Comparison of ENCODE assay signal across 21 cellular contexts in the genomic region with DNA sequence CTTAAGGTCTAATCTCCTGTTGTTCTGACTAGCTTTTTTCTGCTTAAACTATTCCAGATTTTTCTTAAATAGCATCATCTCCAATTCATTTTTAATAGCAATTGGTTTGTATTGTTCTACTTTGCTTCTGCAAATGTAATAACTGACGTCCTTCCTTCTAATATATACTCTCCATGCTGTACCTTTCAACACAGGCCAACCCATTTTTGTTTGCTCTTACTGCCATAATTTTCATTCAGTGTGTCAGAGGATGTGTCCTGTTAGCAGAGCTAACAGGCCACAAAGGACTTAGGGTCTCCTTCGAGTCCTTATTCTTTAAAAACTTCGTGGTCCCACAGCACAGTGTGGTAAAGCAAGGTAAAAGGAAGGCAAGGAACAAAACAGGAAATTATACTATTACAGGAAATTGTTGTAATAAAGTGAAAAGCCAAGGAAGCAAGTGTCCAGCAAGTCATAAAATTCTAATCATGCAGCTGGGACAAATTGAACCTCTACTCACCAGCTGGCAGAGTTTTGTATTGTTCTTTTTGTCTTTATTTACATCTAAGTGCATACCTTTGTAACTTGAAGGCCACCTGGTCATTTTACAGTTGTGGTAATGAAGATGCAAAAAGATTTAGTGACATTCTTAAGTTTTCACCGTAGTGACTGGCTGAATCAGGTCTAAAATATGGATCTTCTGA.
A peak's percentile ranks its signal among the peaks of the same experiment; 100 is the strongest.
DNase-seq lines count a peak whose midpoint lies in the region; ATAC-seq, FAIRE-seq and TF ChIP-seq lines count a peak whose summit lies in the region.
"Had no signal": no experiment of that assay in that cellular context is flagged by ENCODE, and none has a peak within 500 bp of the region (broad histone marks: within the 10 kb centered on the region; RNA-seq: fewer than 3 reads in every experiment).

No MANE protein-coding gene starts in this region.

- no peak overlapping the region for H3K4me3 ChIP-seq in PC-9
- no peak overlapping the region for H3K4me3 ChIP-seq in endothelial cell of umbilical vein (replicated peaks in 1 of 3; ENCODE audit: insufficient read depth in 1 of 3, low read depth in 1 of 3, low read length in 3 of 3)
- no peak overlapping the region for H3K4me3 ChIP-seq in neuronal stem cell (ENCODE audit: low read length in 2 of 2)
- no peak overlapping the region for H3K4me3 ChIP-seq in suprapubic skin

- H3K9ac ChIP-seq in H9 (ENCODE audit: extremely low read depth, insufficient read length, low read length), result no peak overlapping the region
- no peak overlapping the region for H3K9ac ChIP-seq in endothelial cell of umbilical vein (replicated peaks; ENCODE audit: extremely low read depth, insufficient read depth, low read length)
- no peak overlapping the region for H3K9ac ChIP-seq in neuronal stem cell (ENCODE audit: low read depth, low read length, poor library complexity)

- H2BK20ac ChIP-seq in H9 (ENCODE audit: low read depth, low read length, poor library complexity, severe bottlenecking), result no peak overlapping the region

- H4K5ac ChIP-seq in H9 (ENCODE audit: insufficient read length, low read depth, low read length), result no peak overlapping the region

- H3T11ph ChIP-seq in H9 (ENCODE audit: low read length), result no peak overlapping the region

- peak; percentile 69 for FAIRE-seq in endothelial cell of umbilical vein (lab: Jason Lieb, UNC)
- FAIRE-seq: HepG2, RCC 7860 had no signal

- H3K36me3 Mint-ChIP-seq in H9 (ENCODE audit: insufficient read depth in 1 of 3, low read depth in 3 of 3), result no peaks in the 10 kb centered on the region
- H3K36me3 Mint-ChIP-seq in naive thymus-derived CD8-positive, alpha-beta T cell, result peaks cover 0 to 9% (median 2%) of the 10 kb centered on the region in 3 donors
- H3K36me3 Mint-ChIP-seq: CD14-positive monocyte had no signal

- H2BK15ac ChIP-seq in H9 (ENCODE audit: low read depth, low read length), result no peak overlapping the region
- no peak overlapping the region for H2BK15ac ChIP-seq in neuronal stem cell (ENCODE audit: low read length)

- intact Hi-C loops in PC-9 (cut with micrococcal nuclease; ENCODE audit: unreplicated experiment) (no loop called here), endothelial cell of umbilical vein (cut with micrococcal nuclease) (loop anchor here (1.0 kb wide), 1 partner anchor 65 kb away; a partner anchor contains a TSS)

- no peak overlapping the region for H3K14ac ChIP-seq in H9 (ENCODE audit: insufficient read depth, low read length)
- H3K14ac ChIP-seq in neuronal stem cell (ENCODE audit: low read length), result no peak overlapping the region

- no peak overlapping the region for H3K23ac ChIP-seq in H9 (ENCODE audit: insufficient read length, low read depth, low read length)
- H3K23ac ChIP-seq in neuronal stem cell (ENCODE audit: low read depth, low read length, poor library complexity), result no peak overlapping the region

- no CpG with 5 or more reads among the region's 4 CpGs for WGBS in H9 (ENCODE audit: extremely low coverage, insufficient read length, low lambda C conversion rate)
- WGBS in neuronal stem cell (ENCODE audit: extremely low coverage in 2 of 2, insufficient read length in 2 of 2, insufficient replicate concordance in 1 of 2), 2 donors, result no CpG with 5 or more reads among the region's 4 CpGs
- WGBS in suprapubic skin, result 44% methylated on average over 4 of the region's 4 CpGs

- H2BK120ac ChIP-seq in H9 (ENCODE audit: low read depth, low read length, poor library complexity, severe bottlenecking), result no peak overlapping the region
- H2BK120ac ChIP-seq in neuronal stem cell (ENCODE audit: low read depth, low read length), result no peak overlapping the region

- H2AFZ ChIP-seq in H9 (ENCODE audit: low read length) (no peak overlapping the region), PC-9 (peak overlapping the region; percentile 36; the same call in 1 of the 2 replicates), endothelial cell of umbilical vein (ENCODE audit: low read depth, low read length) (no peak overlapping the region), neuronal stem cell (ENCODE audit: low read length) (peak overlapping the region; percentile 39)

- no peaks in the 10 kb centered on the region for H3F3A ChIP-seq in PC-9 (ENCODE audit: insufficient read depth, low read depth)

- no peaks in the 10 kb centered on the region; the same call in 1 of the 2 replicates for H3K27me3 Mint-ChIP-seq in H9 (ENCODE audit: low read depth)
- H3K27me3 Mint-ChIP-seq in naive thymus-derived CD8-positive, alpha-beta T cell, result peaks cover 0 to 4% (median 2%) of the 10 kb centered on the region in 5 donors

- no peak overlapping the region for H3K56ac ChIP-seq in H9 (ENCODE audit: insufficient read length, low read depth, low read length)

- no peaks in the 10 kb centered on the region for H3K9me1 ChIP-seq in endothelial cell of umbilical vein (replicated peaks; ENCODE audit: control insufficient read depth, extremely low read depth, insufficient read depth, low read length)

- peaks cover 9% of the 10 kb centered on the region; the same call in 1 of the 2 replicates for H3K4me1 ChIP-seq in H9 (ENCODE audit: insufficient read depth, low read length)
- no peaks in the 10 kb centered on the region for H3K4me1 ChIP-seq in PC-9 (replicated peaks; ENCODE audit: insufficient read depth)
- H3K4me1 ChIP-seq in endothelial cell of umbilical vein (ENCODE audit: control insufficient read depth, extremely low read depth, insufficient read depth, low read length), result peaks cover 14% of the 10 kb centered on the region
- peaks cover 0 to 11% of the 10 kb centered on the region in 2 donors for H3K4me1 ChIP-seq in neuronal stem cell (ENCODE audit: control insufficient read depth in 2 of 2, insufficient read depth in 1 of 2, low read depth in 1 of 2, low read length in 2 of 2)
- no peaks in the 10 kb centered on the region for H3K4me1 ChIP-seq in suprapubic skin

- H3K27me3 ChIP-seq in H9 (ENCODE audit: insufficient read depth, low read length), result no peaks in the 10 kb centered on the region
- H3K27me3 ChIP-seq in PC-9 (ENCODE audit: insufficient read depth, low read depth), result no peaks in the 10 kb centered on the region
- H3K27me3 ChIP-seq in endothelial cell of umbilical vein (ENCODE audit: control insufficient read depth in 2 of 2, insufficient read depth in 2 of 2, low read length in 2 of 2), result no peaks in the 10 kb centered on the region
- no peaks in the 10 kb centered on the region for H3K27me3 ChIP-seq in neuronal stem cell (ENCODE audit: control insufficient read depth in 3 of 3, insufficient read depth in 3 of 3, low read depth in 1 of 3, low read length in 3 of 3)
- H3K27me3 ChIP-seq in suprapubic skin, result no peaks in the 10 kb centered on the region

- no peak overlapping the region for H3K4ac ChIP-seq in H9 (ENCODE audit: low read depth, low read length)
- H3K4ac ChIP-seq in neuronal stem cell (ENCODE audit: low read length), result no peak overlapping the region

- CTCF ChIA-PET in PC-9 (lab: Charles Lee), result no interaction called here
- CTCF ChIA-PET in endothelial cell of umbilical vein (lab: Charles Lee), result interaction anchor here (0.6 kb wide), 1 partner anchor 43 kb away, joined by 3 read pairs; no protein-coding TSS in a partner anchor

- no peak for TF ChIP-seq EP300 in suprapubic skin (IDR thresholded peaks at IDR 0.05)

- H2BK5ac ChIP-seq in H9 (ENCODE audit: insufficient read length, low read length) (no peak overlapping the region), neuronal stem cell (ENCODE audit: low read length) (no peak overlapping the region)

- H3K4me2 ChIP-seq in H9 (ENCODE audit: insufficient read depth, insufficient read length, low read length), result peak overlapping the region; percentile 3
- no peak overlapping the region for H3K4me2 ChIP-seq in PC-9
- peak overlapping the region; percentile 53 for H3K4me2 ChIP-seq in endothelial cell of umbilical vein (ENCODE audit: insufficient read depth, low read length)
- no peak overlapping the region for H3K4me2 ChIP-seq in neuronal stem cell (ENCODE audit: insufficient read depth, low read length, poor library complexity, severe bottlenecking)

- H3K9me3 ChIP-seq in H9 (ENCODE audit: control insufficient read depth, low read depth, low read length) (no peaks in the 10 kb centered on the region), PC-9 (ENCODE audit: insufficient read depth, low read depth) (no peaks in the 10 kb centered on the region), endothelial cell of umbilical vein (replicated peaks; ENCODE audit: control insufficient read depth, insufficient read depth, low read length) (no peaks in the 10 kb centered on the region), neuronal stem cell (replicated peaks in 1 of 2; ENCODE audit: control insufficient read depth in 2 of 2, insufficient read depth in 1 of 2, low read depth in 1 of 2, low read length in 2 of 2) (no peaks in the 10 kb centered on the region), suprapubic skin (no peaks in the 10 kb centered on the region)

- H3K79me2 ChIP-seq in H9 (ENCODE audit: insufficient read depth, low read length) (no peaks in the 10 kb centered on the region), PC-9 (ENCODE audit: low read depth) (no peaks in the 10 kb centered on the region), endothelial cell of umbilical vein (ENCODE audit: control insufficient read depth, insufficient read depth, low read length) (no peaks in the 10 kb centered on the region)

- TF ChIP-seq CTCF in H9 (conservative IDR thresholded peaks at IDR 0.05) (no peak), PC-9 (conservative IDR thresholded peaks at IDR 0.05) (no peak), endothelial cell of umbilical vein (IDR thresholded peaks at IDR 0.05; ENCODE audit: extremely low read depth in 1 of 2, insufficient read depth in 1 of 2, low read depth in 1 of 2, low read length in 2 of 2) (no peak), suprapubic skin (IDR thresholded peaks at IDR 0.05) (no peak)

- no peak for ATAC-seq in naive thymus-derived CD8-positive, alpha-beta T cell
- ATAC-seq in HG03378 (IDR thresholded peaks at IDR 0.05; ENCODE audit: unreplicated experiment), result no peak
- ATAC-seq: HCT116, HepG2, Right ventricle myocardium inferior had no signal

- H3K36me3 ChIP-seq in PC-9 (ENCODE audit: low read depth) (no peaks in the 10 kb centered on the region), endothelial cell of umbilical vein (ENCODE audit: control insufficient read depth in 2 of 2, extremely low read depth in 1 of 2, insufficient read depth in 2 of 2, low read length in 2 of 2) (no peaks in the 10 kb centered on the region), neuronal stem cell (replicated peaks in 1 of 2; ENCODE audit: control insufficient read depth in 2 of 2, insufficient read depth in 2 of 2, low read length in 2 of 2) (no peaks in the 10 kb centered on the region), suprapubic skin (no peaks in the 10 kb centered on the region)

- H4K8ac ChIP-seq in H9 (replicated peaks; ENCODE audit: insufficient read length, low read depth, low read length), result no peak overlapping the region
- no peak overlapping the region for H4K8ac ChIP-seq in neuronal stem cell (ENCODE audit: low read depth, low read length)

- peak overlapping the region; percentile 13 to 73 (median 46) for H3K27ac Mint-ChIP-seq in H9
- H3K27ac Mint-ChIP-seq in naive thymus-derived CD8-positive, alpha-beta T cell, result peak overlapping the region in 1 of 10 donors; percentile 44
- H3K27ac Mint-ChIP-seq: CD14-positive monocyte had no signal

- H3K79me1 ChIP-seq in H9 (ENCODE audit: insufficient read depth, low read depth, low read length, poor library complexity, severe bottlenecking) (no peaks in the 10 kb centered on the region), neuronal stem cell (ENCODE audit: low read depth, low read length) (no peaks in the 10 kb centered on the region)

- POLR2A ChIA-PET in PC-9 (lab: Charles Lee; ENCODE audit: unreplicated experiment) (no interaction called here), endothelial cell of umbilical vein (lab: Charles Lee) (no interaction called here)
- POLR2A ChIA-PET in naive thymus-derived CD8-positive, alpha-beta T cell (lab: Charles Lee), result no interaction called here

- DNase-seq in H9 (no peak), PC-9 (no peak), endothelial cell of umbilical vein (ENCODE audit: low read depth, low spot score) (peak; percentile 44), neuronal stem cell (ENCODE audit: low spot score) (no peak), suprapubic skin (ENCODE audit: low spot score in 2 of 2) (no peak)
- no peak for DNase-seq in stimulated activated CD4-positive, alpha-beta T cell treated with anti-CD3 and anti-CD28 coated beads, Interleukin-1b, Interleukin-23, amount 100 ng/mL, for 48 hours
- DNase-seq in naive thymus-derived CD8-positive, alpha-beta T cell, result no peak
- DNase-seq: ACHN, DMS79 treated with DMSO at 0.1 percent for 48 hours, NCI-H1105 treated with DMSO at 0.1 percent for 48 hours, NCI-H1694 treated with DMSO at 0.1 percent for 48 hours, NCI-H2107, NCI-H345, NCI-H526, SW 1271 had no signal

- TF ChIP-seq POLR2A in endothelial cell of umbilical vein (IDR thresholded peaks at IDR 0.05; ENCODE audit: low read depth, low read length), result no peak
- no peak for TF ChIP-seq POLR2A in suprapubic skin (IDR thresholded peaks at IDR 0.05)

- H3K4me3 Mint-ChIP-seq in H9, result peak overlapping the region in 1 of 2 experiments; percentile 0; a peak in 1 of 5 replicates
- H3K4me3 Mint-ChIP-seq in naive thymus-derived CD8-positive, alpha-beta T cell, result no peak overlapping the region
- H3K4me3 Mint-ChIP-seq: CD14-positive monocyte had no signal

- BruUV-seq in PC-9 (replicated peaks; lab: Mats Ljungman, UMichigan), result no TSS peak
- BruUV-seq in endothelial cell of umbilical vein (replicated peaks; lab: Mats Ljungman, UMichigan), result no TSS peak

- H4K91ac ChIP-seq in H9 (ENCODE audit: insufficient read length, low read depth, low read length) (no peak overlapping the region), neuronal stem cell (ENCODE audit: low read depth, low read length, poor library complexity) (no peak overlapping the region)

- H3K23me2 ChIP-seq in H9 (ENCODE audit: insufficient read length, low read depth, low read length, poor library complexity, severe bottlenecking), result no peaks in the 10 kb centered on the region

- H2BK12ac ChIP-seq in H9 (ENCODE audit: insufficient read length, low read depth, low read length) (no peak overlapping the region), neuronal stem cell (ENCODE audit: low read length) (no peak overlapping the region)

- no peaks in the 10 kb centered on the region for H3K9me3 Mint-ChIP-seq in H9
- H3K9me3 Mint-ChIP-seq in naive thymus-derived CD8-positive, alpha-beta T cell, result no peaks in the 10 kb centered on the region

- peak overlapping the region; percentile 21 for H3K27ac ChIP-seq in H9 (ENCODE audit: insufficient read length, low read depth, low read length)
- no peak overlapping the region for H3K27ac ChIP-seq in PC-9
- H3K27ac ChIP-seq in endothelial cell of umbilical vein (ENCODE audit: insufficient read depth, low read depth, low read length), result no peak overlapping the region
- no peak overlapping the region for H3K27ac ChIP-seq in neuronal stem cell (replicated peaks; ENCODE audit: low read length)
- H3K27ac ChIP-seq in suprapubic skin, result no peak overlapping the region

- dilution Hi-C loops in endothelial cell of umbilical vein (cut with MboI; ENCODE audit: extremely low pct_ligation_motif_present, low sequenced_read_pairs), result no loop called here

- peaks cover 38% of the 10 kb centered on the region in 2 experiments for H3K4me1 Mint-ChIP-seq in H9
- H3K4me1 Mint-ChIP-seq in naive thymus-derived CD8-positive, alpha-beta T cell, result peaks cover 0 to 1% (median 0%) of the 10 kb centered on the region in 4 donors

- H4K20me1 ChIP-seq in H9 (ENCODE audit: control insufficient read depth, insufficient read depth, insufficient read length) (no peaks in the 10 kb centered on the region), PC-9 (ENCODE audit: insufficient read depth) (no peaks in the 10 kb centered on the region), endothelial cell of umbilical vein (replicated peaks; ENCODE audit: control insufficient read depth, extremely low read depth, insufficient read depth, low read length) (no peaks in the 10 kb centered on the region)

- H3K18ac ChIP-seq in H9 (ENCODE audit: insufficient read length, low read depth, low read length), result no peak overlapping the region
- no peak overlapping the region for H3K18ac ChIP-seq in neuronal stem cell (ENCODE audit: low read length)

- H3K9me2 ChIP-seq in PC-9 (ENCODE audit: insufficient read depth), result no peaks in the 10 kb centered on the region

- H2AK5ac ChIP-seq in H9 (ENCODE audit: insufficient read length, low read length) (no peak overlapping the region), neuronal stem cell (ENCODE audit: low read depth, low read length) (no peak overlapping the region)

Comparison
In these comparisons a context has a peak if more than half of its experiments do, and no peak if none do; other contexts are left out.
1. H2AFZ ChIP-seq: peak in PC-9 (single experiment) and neuronal stem cell (single experiment); none in H9 (single experiment) and endothelial cell of umbilical vein (single experiment).
2. H3K4me2 ChIP-seq: peak in H9 (single experiment) and endothelial cell of umbilical vein (single experiment); none in PC-9 (single experiment) and neuronal stem cell (single experiment).